In the genomic region with DNA sequence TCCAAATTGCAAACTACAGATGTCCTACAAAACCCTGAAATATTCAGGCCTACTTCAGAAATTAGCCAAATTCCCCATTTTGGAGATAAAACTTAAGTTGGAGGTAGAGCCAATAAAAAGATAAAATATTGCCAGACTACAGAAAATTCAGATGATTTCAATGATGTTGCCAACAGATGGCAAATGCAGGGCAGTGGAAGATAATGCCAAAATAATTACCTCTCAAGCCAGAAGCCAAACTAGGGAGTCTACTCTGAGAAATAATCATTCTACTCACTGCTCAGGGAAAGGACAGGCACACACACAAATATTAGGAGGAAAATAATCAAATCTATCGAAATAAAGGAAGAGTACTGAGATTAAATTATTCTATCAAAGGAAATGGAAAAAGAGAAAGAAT, we compare ENCODE assay signal across 18 cellular contexts.
DNase-seq lines count a peak whose midpoint lies in the region; ATAC-seq and TF ChIP-seq lines count a peak whose summit lies in the region.
"Had no signal": no experiment of that assay in that cellular context is flagged by ENCODE, and none has a peak within 500 bp of the region (broad histone marks: within the 10 kb centered on the region; RNA-seq: fewer than 3 reads in every experiment).

No MANE protein-coding gene starts in this region.

- peaks cover 26% of the 10 kb centered on the region for H3K4me1 Mint-ChIP-seq in mesothelial cell of epicardium
- H3K4me1 Mint-ChIP-seq: B cell had no signal

- no peaks in the 10 kb centered on the region for H3K9me3 Mint-ChIP-seq in mesothelial cell of epicardium
- H3K9me3 Mint-ChIP-seq: H9 had no signal

- no peak for ATAC-seq in GM18867 (IDR thresholded peaks at IDR 0.05; ENCODE audit: unreplicated experiment)
- ATAC-seq: CD8-positive, alpha-beta T cell; HepG2 had no signal

- H3K27ac Mint-ChIP-seq in mesothelial cell of epicardium, result peak overlapping the region; percentile 60
- H3K27ac Mint-ChIP-seq: B cell; CD8-positive, alpha-beta T cell; H9; IgD-negative memory B cell had no signal

- H3K4me3 Mint-ChIP-seq in mesothelial cell of epicardium, result no peak overlapping the region
- H3K4me3 Mint-ChIP-seq: B cell; CD8-positive, alpha-beta T cell; H9; IgD-negative memory B cell had no signal

- H3K27me3 Mint-ChIP-seq in mesothelial cell of epicardium (ENCODE audit: low read depth), result no peaks in the 10 kb centered on the region
- H3K27me3 Mint-ChIP-seq: B cell, IgD-negative memory B cell had no signal

- no peak for TF ChIP-seq CTCF in mesothelial cell of epicardium (IDR thresholded peaks at IDR 0.05; ENCODE audit: unreplicated experiment)

- H3K36me3 Mint-ChIP-seq in mesothelial cell of epicardium, result no peaks in the 10 kb centered on the region
- H3K36me3 Mint-ChIP-seq: CD8-positive, alpha-beta T cell; IgD-negative memory B cell had no signal

- in situ Hi-C loops in ACHN (cut with HindIII; ENCODE audit: low pct_ligation_motif_present, low pct_unique_long_range_greater_than_20kb, low sequenced_read_pairs), result no loop called here

- DNase-seq in D341Med (ENCODE audit: low spot score) (peak; percentile 31), NCI-H1694 (lab: John Stamatoyannopoulos, UW) (peak; percentile 65), NCI-H524 (lab: John Stamatoyannopoulos, UW) (peak; percentile 64 to 81), mesothelial cell of epicardium (ENCODE audit: low spot score in 2 of 2, unreplicated experiment in 2 of 2) (no peak), ACHN (no peak), NCI-H2227 (lab: John Stamatoyannopoulos, UW; ENCODE audit: unreplicated experiment) (no peak)
- DNase-seq: 8988T; Calu3; CD8-positive, alpha-beta T cell; DMS 273 treated with DMSO at 0.1 percent for 48 hours; DMS53; DND-41; EL; H9 had no signal

Comparison
In these comparisons a context has a peak if more than half of its experiments do, and no peak if none do; other contexts are left out.
1. DNase-seq: peak in D341Med (single experiment), NCI-H1694 (single experiment) and NCI-H524 (2 of 2); none in mesothelial cell of epicardium (0 of 2), ACHN (single experiment) and NCI-H2227 (single experiment).